14 cellular contexts compared by ENCODE assay signal in genomic region chr3:141399200-141399599, GRCh38. TPM values are rescaled to one million over a fixed set of nuclear protein-coding genes. Genes with fewer than 3 reads are reported as not detected.
DNase-seq lines count a peak whose midpoint lies in the region; ATAC-seq and TF ChIP-seq lines count a peak whose summit lies in the region.
"Had no signal": no experiment of that assay in that cellular context is flagged by ENCODE, and none has a peak within 500 bp of the region (broad histone marks: within the 10 kb centered on the region; RNA-seq: fewer than 3 reads in every experiment).

No MANE protein-coding gene starts in this region.

- H3K27ac ChIP-seq in heart left ventricle: peak overlapping the region in 8 of 12 donors; percentile 19 to 99 (median 98)
- peak overlapping the region; percentile 88 for H3K27ac ChIP-seq in WERI-Rb-1
- H3K27ac ChIP-seq in lower lobe of right lung: peak overlapping the region; percentile 99
- H3K27ac ChIP-seq in upper lobe of left lung: peak overlapping the region; percentile 13 to 99 (median 80)
- H3K27ac ChIP-seq: BLaER1, SJSA1 had no signal

- no peak for DNase-seq in heart left ventricle
- DNase-seq in left ventricle myocardium superior: no peak
- no peak for DNase-seq in WERI-Rb-1
- DNase-seq in lower lobe of right lung: no peak
- DNase-seq in upper lobe of left lung: no peak
- DNase-seq in Ammon's horn (ENCODE audit: low spot score): no peak
- DNase-seq in mucosa of gallbladder (ENCODE audit: low spot score): no peak
- no peak for DNase-seq in GM03348 (ENCODE audit: low spot score)
- DNase-seq: activated naive CD4-positive, alpha-beta T cell treated with anti-CD3 and anti-CD28 coated beads, Interleukin-2, amount 50 U/mL, for 16 hours; GOT3; Karpas-422 had no signal

- TF ChIP-seq POLR2A in heart left ventricle (IDR thresholded peaks at IDR 0.05) (no peak), upper lobe of left lung (IDR thresholded peaks at IDR 0.05) (no peak)

- peaks cover 4 to 48% (median 27%) of the 10 kb centered on the region in 12 donors for H3K4me1 ChIP-seq in heart left ventricle
- H3K4me1 ChIP-seq in lower lobe of right lung: peaks cover 45% of the 10 kb centered on the region
- peaks cover 28 to 42% (median 35%) of the 10 kb centered on the region in 4 donors for H3K4me1 ChIP-seq in upper lobe of left lung

- H3K4me3 ChIP-seq in heart left ventricle (no peak overlapping the region), WERI-Rb-1 (ENCODE audit: low read depth, low read length) (no peak overlapping the region), lower lobe of right lung (no peak overlapping the region), upper lobe of left lung (no peak overlapping the region)
- H3K4me3 ChIP-seq: BLaER1, SJSA1, thoracic aorta had no signal

- TF ChIP-seq CTCF in heart left ventricle (IDR thresholded peaks at IDR 0.05): no peak
- no peak for TF ChIP-seq CTCF in WERI-Rb-1 (IDR thresholded peaks at IDR 0.05; ENCODE audit: low read depth, low read length)
- no peak for TF ChIP-seq CTCF in lower lobe of right lung (IDR thresholded peaks at IDR 0.05)
- no peak for TF ChIP-seq CTCF in upper lobe of left lung (IDR thresholded peaks at IDR 0.05)

- H3K27me3 ChIP-seq in heart left ventricle (no peaks in the 10 kb centered on the region), WERI-Rb-1 (ENCODE audit: insufficient read depth, low read depth, severe bottlenecking) (no peaks in the 10 kb centered on the region), lower lobe of right lung (ENCODE audit: low read depth) (no peaks in the 10 kb centered on the region), upper lobe of left lung (no peaks in the 10 kb centered on the region)
- H3K27me3 ChIP-seq: SJSA1 had no signal

- intact Hi-C loops in heart left ventricle (cut with DNase I): no loop called here
- intact Hi-C loops in left ventricle myocardium superior (cut with micrococcal nuclease): no loop called here
- intact Hi-C loops in lower lobe of right lung (cut with DNase I): no loop called here

- ATAC-seq in heart left ventricle (no peak), left ventricle myocardium superior (no peak), lower lobe of right lung (no peak), upper lobe of left lung (ENCODE audit: low FRiP score in 2 of 2) (no peak)

- no peak for TF ChIP-seq EP300 in upper lobe of left lung (IDR thresholded peaks at IDR 0.05)

- 68 to 75% (median 70%) methylated on average over 2 of the region's 2 CpGs for WGBS in heart left ventricle, 4 donors
- WGBS in upper lobe of left lung, 2 donors: 47 to 53% methylated on average over 2 of the region's 2 CpGs

- peaks cover 0 to 29% (median 15%) of the 10 kb centered on the region in 9 donors for H3K36me3 ChIP-seq in heart left ventricle
- H3K36me3 ChIP-seq in WERI-Rb-1: peaks cover 4% of the 10 kb centered on the region; the same call in 1 of the 2 replicates
- H3K36me3 ChIP-seq in lower lobe of right lung: peaks cover 23% of the 10 kb centered on the region
- H3K36me3 ChIP-seq in upper lobe of left lung: peaks cover 0 to 20% (median 12%) of the 10 kb centered on the region in 4 donors
- H3K36me3 ChIP-seq: BLaER1 had no signal

- H3K9me3 ChIP-seq in heart left ventricle: peaks cover 0 to 11% (median 0%) of the 10 kb centered on the region in 12 donors
- peaks cover 12% of the 10 kb centered on the region for H3K9me3 ChIP-seq in WERI-Rb-1 (ENCODE audit: severe bottlenecking)
- H3K9me3 ChIP-seq in lower lobe of right lung: no peaks in the 10 kb centered on the region
- H3K9me3 ChIP-seq in upper lobe of left lung: peaks cover 0 to 3% (median 0%) of the 10 kb centered on the region in 4 donors
- H3K9me3 ChIP-seq: SJSA1, thoracic aorta had no signal

RNA-seq across cellular contexts. Expression of gene ZBTB38, which starts 30.9 kb away (rescaled TPM):
- total RNA-seq in heart left ventricle: 100 to 1,000 TPM in 7 of 9 donors, 10 to 100 TPM in 2; 97.5 to 189 (median 128) TPM
- 10 to 100 TPM; 15.5 to 88.1 TPM for polyA plus RNA-seq in heart left ventricle
- 105 TPM for total RNA-seq in left ventricle myocardium superior
- total RNA-seq in lower lobe of right lung: 89.6 TPM
- 100 to 1,000 TPM in 2 of 6 donors, 10 to 100 TPM in 4; 80.2 to 146 (median 91.8) TPM for total RNA-seq in upper lobe of left lung
- total RNA-seq in mucosa of gallbladder: 159 TPM
